Comparison of ENCODE assay signal across 20 cellular contexts in the genomic region with DNA sequence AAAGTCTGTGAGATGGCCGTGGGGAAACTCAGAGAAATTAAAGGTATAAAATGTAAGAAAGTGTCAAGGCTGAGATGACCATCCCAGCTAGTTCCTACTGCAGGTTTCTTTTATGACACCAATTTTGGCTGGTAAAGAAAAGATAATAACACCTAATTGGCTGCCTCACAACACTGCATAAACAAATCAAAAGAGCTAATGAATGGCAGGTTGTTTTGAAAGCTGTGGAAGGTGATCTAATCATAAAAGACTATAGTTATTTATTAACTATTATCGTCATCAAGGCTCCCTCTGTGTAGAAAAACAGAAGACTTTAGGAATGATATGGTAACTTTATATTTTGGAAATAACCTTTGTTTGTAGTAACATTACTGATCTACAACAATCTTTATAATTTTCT. TPM values are rescaled to one million over a fixed set of nuclear protein-coding genes. Genes with fewer than 3 reads are reported as not detected.
DNase-seq lines count a peak whose midpoint lies in the region; ATAC-seq and TF ChIP-seq lines count a peak whose summit lies in the region.
"Had no signal": no experiment of that assay in that cellular context is flagged by ENCODE, and none has a peak within 500 bp of the region (broad histone marks: within the 10 kb centered on the region; RNA-seq: fewer than 3 reads in every experiment).

No MANE protein-coding gene starts in this region.

- H3K36me3 Mint-ChIP-seq in Caco-2 (ENCODE audit: insufficient read depth, unreplicated experiment) (no peaks in the 10 kb centered on the region), progenitor cell of endocrine pancreas (ENCODE audit: insufficient read depth) (peaks cover 28% of the 10 kb centered on the region)
- H3K36me3 Mint-ChIP-seq: IgD-negative memory B cell had no signal

- no peak overlapping the region for H3K27ac ChIP-seq in esophagus muscularis mucosa (replicated peaks in 1 of 4)
- H3K27ac ChIP-seq: A549, C4-2B had no signal

- ATAC-seq in GM18511 (IDR thresholded peaks at IDR 0.05; ENCODE audit: unreplicated experiment), result no peak
- ATAC-seq: A549, HepG2 had no signal

- H3K36me3 ChIP-seq in Caco-2 (ENCODE audit: control insufficient read depth, insufficient read depth, low read length), result no peaks in the 10 kb centered on the region
- H3K36me3 ChIP-seq in esophagus muscularis mucosa, result no peaks in the 10 kb centered on the region

- H3K4me3 ChIP-seq in Caco-2 (ENCODE audit: low read depth, low read length) (peak overlapping the region; percentile 10; the same call in 1 of the 2 replicates), esophagus muscularis mucosa (no peak overlapping the region)
- H3K4me3 ChIP-seq: A549 had no signal

- H3K4me1 Mint-ChIP-seq in Caco-2 (ENCODE audit: low read depth, unreplicated experiment) (no peaks in the 10 kb centered on the region), progenitor cell of endocrine pancreas (ENCODE audit: low read depth) (no peaks in the 10 kb centered on the region)
- H3K4me1 Mint-ChIP-seq: H9 had no signal

- H3K4me3 Mint-ChIP-seq in Caco-2 (ENCODE audit: unreplicated experiment) (peak overlapping the region; percentile 61), progenitor cell of endocrine pancreas (ENCODE audit: low read depth) (no peak overlapping the region)
- H3K4me3 Mint-ChIP-seq: CD4-positive, alpha-beta T cell; H9; IgD-negative memory B cell had no signal

- 50% methylated on average over 2 of the region's 2 CpGs for WGBS in esophagus muscularis mucosa

- no peaks in the 10 kb centered on the region for H3K27me3 ChIP-seq in Caco-2 (replicated peaks; ENCODE audit: control insufficient read depth, insufficient read depth, low read length)
- no peaks in the 10 kb centered on the region for H3K27me3 ChIP-seq in esophagus muscularis mucosa

- H3K4me1 ChIP-seq in Caco-2 (0 out of 2 replicates have a peak, but pooled peaks cover 11% of the 10 kb centered on the region), esophagus muscularis mucosa (no peaks in the 10 kb centered on the region)
- H3K4me1 ChIP-seq: A549 had no signal

- no TSS peak for BruUV-seq in Caco-2 (replicated peaks; lab: Mats Ljungman, UMichigan)

- no peak overlapping the region for H3K27ac Mint-ChIP-seq in Caco-2 (ENCODE audit: unreplicated experiment)
- H3K27ac Mint-ChIP-seq in progenitor cell of endocrine pancreas, result no peak overlapping the region
- H3K27ac Mint-ChIP-seq: CD4-positive, alpha-beta T cell; H9; IgD-negative memory B cell had no signal

- TF ChIP-seq EP300 in esophagus muscularis mucosa (IDR thresholded peaks at IDR 0.05), result no peak

- TF ChIP-seq CTCF in Caco-2 (IDR thresholded peaks at IDR 0.05; ENCODE audit: insufficient read depth in 1 of 2, low read depth in 1 of 2, low read length in 1 of 2, severe bottlenecking in 1 of 2, unreplicated experiment in 1 of 2) (no peak), progenitor cell of endocrine pancreas (IDR thresholded peaks at IDR 0.05; ENCODE audit: unreplicated experiment) (no peak), esophagus muscularis mucosa (IDR thresholded peaks at IDR 0.05) (no peak)

- CTCF ChIA-PET in Caco-2 (lab: Charles Lee), result no interaction called here

- peaks cover 14% of the 10 kb centered on the region for H3K9me3 ChIP-seq in Caco-2
- peaks cover 0 to 12% (median 10%) of the 10 kb centered on the region in 4 donors for H3K9me3 ChIP-seq in esophagus muscularis mucosa

- intact Hi-C loops in Caco-2 (cut with micrococcal nuclease; ENCODE audit: unreplicated experiment) (no loop called here), esophagus muscularis mucosa (cut with DNase I) (no loop called here)

- H3K27me3 Mint-ChIP-seq in Caco-2 (ENCODE audit: insufficient read depth, unreplicated experiment), result no peaks in the 10 kb centered on the region
- H3K27me3 Mint-ChIP-seq in progenitor cell of endocrine pancreas, result no peaks in the 10 kb centered on the region
- H3K27me3 Mint-ChIP-seq: CD4-positive, alpha-beta T cell; IgD-negative memory B cell had no signal

- H3K9me3 Mint-ChIP-seq in Caco-2 (ENCODE audit: unreplicated experiment) (peaks cover 12% of the 10 kb centered on the region), progenitor cell of endocrine pancreas (ENCODE audit: low read depth) (peaks cover 15% of the 10 kb centered on the region)

- no peak for TF ChIP-seq POLR2A in esophagus muscularis mucosa (IDR thresholded peaks at IDR 0.05; ENCODE audit: low read depth)

- DNase-seq in Caco-2 (no peak), LoVo (ENCODE audit: low spot score) (peak; percentile 47), kidney glomerular epithelial cell (lab: John Stamatoyannopoulos, UW) (peak; percentile 50), renal cortical epithelial cell (ENCODE audit: low read depth) (peak; percentile 52), progenitor cell of endocrine pancreas (ENCODE audit: low spot score, unreplicated experiment) (no peak), esophagus muscularis mucosa (ENCODE audit: extremely low spot score) (no peak)
- DNase-seq: AML-193; Calu3; CD4-positive, alpha-beta T cell; DMS 273 treated with DMSO at 0.1 percent for 48 hours; DMS79; GDM1; H9; KBM-7 had no signal

- POLR2A ChIA-PET in Caco-2 (lab: Charles Lee), result no interaction called here

RNA-seq across cellular contexts. Expression of a gene that starts 3.5 kb away (rescaled TPM):
- 2.2 and 4.2 TPM in 2 replicates for total RNA-seq in Caco-2 (2022)
- total RNA-seq in renal cortical epithelial cell, result 0.25 TPM in 1 of 2 replicates, not detected in the other
- 19.7 and 23.8 TPM in 2 replicates for total RNA-seq in progenitor cell of endocrine pancreas
- total RNA-seq in esophagus muscularis mucosa, result 1 to 10 TPM in 1 of 4 donors, under 1 TPM in 2, not detected in 1; 0.06 to 1.2 (median 0.45) TPM
- total RNA-seq: CD4-positive, alpha-beta T cell; Daoy; HepG2 had no signal

Comparison
In these comparisons a context has a peak if more than half of its experiments do, and no peak if none do; other contexts are left out.
1. DNase-seq: peak in LoVo (single experiment), kidney glomerular epithelial cell (single experiment) and renal cortical epithelial cell (single experiment); none in Caco-2 (0 of 2), progenitor cell of endocrine pancreas (single experiment) and esophagus muscularis mucosa (single experiment).